In genomic region chr22:42001127-42001526, GRCh38 we compare ENCODE assay signal across 1 cellular context.
TF ChIP-seq lines count a peak whose summit lies in the region.

No MANE protein-coding gene starts in this region.

TF ChIP-seq in GM12878, 131 proteins besides CTCF, POLR2A, EP300 and RAD21:
- TF ChIP-seq MEF2B (IDR thresholded peaks at IDR 0.05; ENCODE audit: partially characterized antibody, poor library complexity, severe bottlenecking) (no peak), ZSCAN29 (IDR thresholded peaks at IDR 0.05) (no peak), RBBP5 (conservative IDR thresholded peaks at IDR 0.05) (no peak), CREB1 (IDR thresholded peaks at IDR 0.05; ENCODE audit: low read depth) (0 out of 2 replicates have a peak, but pooled peaks have one; percentile 24), POLR2AphosphoS2 (IDR thresholded peaks at IDR 0.05; ENCODE audit: low read depth, low read length) (no peak), ETV6 (conservative IDR thresholded peaks at IDR 0.05 in 1 of 2, IDR thresholded peaks at IDR 0.05 in 1 of 2; ENCODE audit: borderline replicate concordance in 1 of 2, low read depth in 1 of 2) (no peak)
